ENCODE assay signal across 9 cellular contexts in genomic region chr11:128928400-128928799, GRCh38. TPM values are rescaled to one million over a fixed set of nuclear protein-coding genes. Genes with fewer than 3 reads are reported as not detected.
DNase-seq lines count a peak whose midpoint lies in the region; ATAC-seq lines count a peak whose summit lies in the region.
"Had no signal": no experiment of that assay in that cellular context is flagged by ENCODE, and none has a peak within 500 bp of the region (broad histone marks: within the 10 kb centered on the region; RNA-seq: fewer than 3 reads in every experiment).

No MANE protein-coding gene starts in this region.

- peak overlapping the region; percentile 30 for H3K4me3 Mint-ChIP-seq in activated T-cell treated with anti-CD3 and anti-CD28 coated beads, Interleukin-2, amount 50 U/mL, for 4 hours
- H3K4me3 Mint-ChIP-seq in activated T-cell treated with anti-CD3 and anti-CD28 coated beads, Interleukin-2, amount 50 U/mL, for 24 hours = no peak overlapping the region
- H3K4me3 Mint-ChIP-seq in IgD-negative memory B cell = peak overlapping the region in 3 of 4 donors; percentile 51 to 84 (median 63)
- H3K4me3 Mint-ChIP-seq in stimulated activated naive B cell treated with anti-CD40 and anti-IgM and Interleukin-4, amounts not matched to agents 10 μg/mL and 1 μg/mL and 100 μg/mL, for 72 hours = peak overlapping the region; percentile 53 to 65
- H3K4me3 Mint-ChIP-seq: stimulated activated naive CD8-positive, alpha-beta T cell treated with anti-CD3 and anti-CD28 coated beads, Interleukin-15, Interleukin-2, amounts not matched to agents 100 ng/mL and 50 ng/mL, for 24 hours had no signal

- peaks cover 12% of the 10 kb centered on the region for H3K4me1 Mint-ChIP-seq in activated T-cell treated with anti-CD3 and anti-CD28 coated beads, Interleukin-2, amount 50 U/mL, for 4 hours (ENCODE audit: low read depth)
- peaks cover 13% of the 10 kb centered on the region for H3K4me1 Mint-ChIP-seq in activated T-cell treated with anti-CD3 and anti-CD28 coated beads, Interleukin-2, amount 50 U/mL, for 24 hours (ENCODE audit: low read depth)
- peaks cover 10 to 17% (median 14%) of the 10 kb centered on the region in 3 donors for H3K4me1 Mint-ChIP-seq in IgD-negative memory B cell
- peaks cover 16 to 22% of the 10 kb centered on the region in 2 donors for H3K4me1 Mint-ChIP-seq in stimulated activated naive B cell treated with anti-CD40 and anti-IgM and Interleukin-4, amounts not matched to agents 10 μg/mL and 1 μg/mL and 100 μg/mL, for 72 hours

- no peaks in the 10 kb centered on the region for H3K36me3 Mint-ChIP-seq in activated T-cell treated with anti-CD3 and anti-CD28 coated beads, Interleukin-2, amount 50 U/mL, for 4 hours (ENCODE audit: insufficient read depth)
- no peaks in the 10 kb centered on the region for H3K36me3 Mint-ChIP-seq in activated T-cell treated with anti-CD3 and anti-CD28 coated beads, Interleukin-2, amount 50 U/mL, for 24 hours (ENCODE audit: low read depth)
- no peaks in the 10 kb centered on the region for H3K36me3 Mint-ChIP-seq in IgD-negative memory B cell
- no peaks in the 10 kb centered on the region for H3K36me3 Mint-ChIP-seq in stimulated activated naive B cell treated with anti-CD40 and anti-IgM and Interleukin-4, amounts not matched to agents 10 μg/mL and 1 μg/mL and 100 μg/mL, for 72 hours

- no peak for ATAC-seq in activated T-cell treated with anti-CD3 and anti-CD28 coated beads, Interleukin-2, amount 50 U/mL, for 4 hours
- peak; percentile 97 for ATAC-seq in HG02610 (IDR thresholded peaks at IDR 0.05; ENCODE audit: unreplicated experiment)
- peak; percentile 89 to 90 for ATAC-seq in stimulated activated naive B cell treated with anti-CD40 and anti-IgM and Interleukin-4, amounts not matched to agents 10 μg/mL and 1 μg/mL and 100 μg/mL, for 72 hours (replicated peaks)

- H3K27ac Mint-ChIP-seq in activated T-cell treated with anti-CD3 and anti-CD28 coated beads, Interleukin-2, amount 50 U/mL, for 24 hours = no peak overlapping the region
- H3K27ac Mint-ChIP-seq in IgD-negative memory B cell = peak overlapping the region in 1 of 3 donors; percentile 24
- H3K27ac Mint-ChIP-seq in stimulated activated naive B cell treated with anti-CD40 and anti-IgM and Interleukin-4, amounts not matched to agents 10 μg/mL and 1 μg/mL and 100 μg/mL, for 72 hours = peak overlapping the region; percentile 77
- H3K27ac Mint-ChIP-seq: stimulated activated naive CD8-positive, alpha-beta T cell treated with anti-CD3 and anti-CD28 coated beads, Interleukin-15, Interleukin-2, amounts not matched to agents 100 ng/mL and 50 ng/mL, for 24 hours had no signal

- peaks cover 8% of the 10 kb centered on the region for H3K27me3 Mint-ChIP-seq in activated T-cell treated with anti-CD3 and anti-CD28 coated beads, Interleukin-2, amount 50 U/mL, for 4 hours (ENCODE audit: low read depth)
- no peaks in the 10 kb centered on the region for H3K27me3 Mint-ChIP-seq in activated T-cell treated with anti-CD3 and anti-CD28 coated beads, Interleukin-2, amount 50 U/mL, for 24 hours
- H3K27me3 Mint-ChIP-seq in IgD-negative memory B cell = peaks cover 9% of the 10 kb centered on the region
- peaks cover 24 to 43% of the 10 kb centered on the region in 2 donors for H3K27me3 Mint-ChIP-seq in stimulated activated naive B cell treated with anti-CD40 and anti-IgM and Interleukin-4, amounts not matched to agents 10 μg/mL and 1 μg/mL and 100 μg/mL, for 72 hours
- H3K27me3 Mint-ChIP-seq: stimulated activated naive CD8-positive, alpha-beta T cell treated with anti-CD3 and anti-CD28 coated beads, Interleukin-15, Interleukin-2, amounts not matched to agents 100 ng/mL and 50 ng/mL, for 24 hours had no signal

- H3K9me3 Mint-ChIP-seq in activated T-cell treated with anti-CD3 and anti-CD28 coated beads, Interleukin-2, amount 50 U/mL, for 4 hours = no peaks in the 10 kb centered on the region
- H3K9me3 Mint-ChIP-seq in activated T-cell treated with anti-CD3 and anti-CD28 coated beads, Interleukin-2, amount 50 U/mL, for 24 hours = no peaks in the 10 kb centered on the region
- no peaks in the 10 kb centered on the region for H3K9me3 Mint-ChIP-seq in IgD-negative memory B cell
- H3K9me3 Mint-ChIP-seq in stimulated activated naive B cell treated with anti-CD40 and anti-IgM and Interleukin-4, amounts not matched to agents 10 μg/mL and 1 μg/mL and 100 μg/mL, for 72 hours = no peaks in the 10 kb centered on the region
- H3K9me3 Mint-ChIP-seq: stimulated activated naive CD8-positive, alpha-beta T cell treated with anti-CD3 and anti-CD28 coated beads, Interleukin-15, Interleukin-2, amounts not matched to agents 100 ng/mL and 50 ng/mL, for 24 hours had no signal

- no peak for DNase-seq in activated T-cell treated with anti-CD3 and anti-CD28 coated beads, Interleukin-2, amount 50 U/mL, for 4 hours
- DNase-seq in activated T-cell treated with anti-CD3 and anti-CD28 coated beads, Interleukin-2, amount 50 U/mL, for 24 hours = no peak
- peak; percentile 19 for DNase-seq in stimulated activated naive B cell treated with anti-CD40 and anti-IgM and Interleukin-4, amounts not matched to agents 10 μg/mL and 1 μg/mL and 100 μg/mL, for 72 hours
- DNase-seq in SKM-1 (lab: John Stamatoyannopoulos, UW; ENCODE audit: unreplicated experiment) (no peak), NCI-H82 (lab: John Stamatoyannopoulos, UW) (no peak), hypothalamus (lab: John Stamatoyannopoulos, UW) (no peak)

RNA-seq across cellular contexts. Expression of gene TP53AIP1, which starts 14.3 kb away (rescaled TPM):
- not detected for total RNA-seq in activated T-cell treated with anti-CD3 and anti-CD28 coated beads, Interleukin-2, amount 50 U/mL, for 4 hours
- not detected for polyA plus RNA-seq in IgD-negative memory B cell

RNA-seq across cellular contexts. Expression of gene KCNJ5, which starts 37.2 kb away (rescaled TPM):
- total RNA-seq in activated T-cell treated with anti-CD3 and anti-CD28 coated beads, Interleukin-2, amount 50 U/mL, for 4 hours = not detected
- polyA plus RNA-seq in IgD-negative memory B cell = not detected

Comparison
In these comparisons a context has a peak if more than half of its experiments do, and no peak if none do; other contexts are left out.
1. ATAC-seq: peak in HG02610 (single experiment) and stimulated activated naive B cell treated with anti-CD40 and anti-IgM and Interleukin-4, amounts not matched to agents 10 μg/mL and 1 μg/mL and 100 μg/mL, for 72 hours (2 of 2); none in activated T-cell treated with anti-CD3 and anti-CD28 coated beads, Interleukin-2, amount 50 U/mL, for 4 hours (0 of 2).